1 cellular context compared by ENCODE assay signal in the genomic region with DNA sequence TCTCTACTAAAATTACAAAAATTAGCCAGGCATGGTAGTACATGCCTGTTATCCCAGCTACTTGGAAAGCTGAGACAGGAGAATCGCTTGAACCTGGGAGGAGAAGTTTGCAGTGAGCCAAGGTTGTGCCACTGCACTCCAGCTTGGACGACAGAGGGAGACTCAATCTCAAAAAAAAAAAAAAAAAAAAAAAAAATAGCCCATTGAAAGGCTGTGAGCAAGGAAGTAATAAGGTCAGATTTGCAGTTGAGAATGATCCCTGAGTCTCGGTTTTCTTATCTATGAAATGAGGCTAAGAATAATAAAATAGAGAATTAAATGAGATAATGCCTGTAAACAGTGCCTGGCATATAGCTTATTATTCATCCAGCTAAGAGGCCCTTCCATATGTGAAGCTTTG.
TF ChIP-seq lines count a peak whose summit lies in the region.

No MANE protein-coding gene starts in this region.

TF ChIP-seq in A549, 52 proteins besides CTCF, POLR2A, EP300 and RAD21:
- TF ChIP-seq JUN (IDR thresholded peaks at IDR 0.05) = no peak
- TF ChIP-seq, protein P1, sequence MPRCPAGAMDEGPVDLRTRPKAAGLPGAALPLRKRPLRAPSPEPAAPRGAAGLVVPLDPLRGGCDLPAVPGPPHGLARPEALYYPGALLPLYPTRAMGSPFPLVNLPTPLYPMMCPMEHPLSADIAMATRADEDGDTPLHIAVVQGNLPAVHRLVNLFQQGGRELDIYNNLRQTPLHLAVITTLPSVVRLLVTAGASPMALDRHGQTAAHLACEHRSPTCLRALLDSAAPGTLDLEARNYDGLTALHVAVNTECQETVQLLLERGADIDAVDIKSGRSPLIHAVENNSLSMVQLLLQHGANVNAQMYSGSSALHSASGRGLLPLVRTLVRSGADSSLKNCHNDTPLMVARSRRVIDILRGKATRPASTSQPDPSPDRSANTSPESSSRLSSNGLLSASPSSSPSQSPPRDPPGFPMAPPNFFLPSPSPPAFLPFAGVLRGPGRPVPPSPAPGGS (IDR thresholded peaks at IDR 0.05) = no peak
- no peak for TF ChIP-seq CBX8 (IDR thresholded peaks at IDR 0.05)
- TF ChIP-seq, protein P2, sequence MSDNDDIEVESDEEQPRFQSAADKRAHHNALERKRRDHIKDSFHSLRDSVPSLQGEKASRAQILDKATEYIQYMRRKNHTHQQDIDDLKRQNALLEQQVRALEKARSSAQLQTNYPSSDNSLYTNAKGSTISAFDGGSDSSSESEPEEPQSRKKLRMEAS (IDR thresholded peaks at IDR 0.05) = no peak
- no peak for TF ChIP-seq HEYL (CRISPR knock-in tag; IDR thresholded peaks at IDR 0.05)
- TF ChIP-seq HOXB13 (CRISPR knock-in tag; IDR thresholded peaks at IDR 0.05; ENCODE audit: low read depth) = no peak
- no peak for TF ChIP-seq CHD2 (IDR thresholded peaks at IDR 0.05; ENCODE audit: low read length, partially characterized antibody)
- no peak for TF ChIP-seq RARB (CRISPR knock-in tag; IDR thresholded peaks at IDR 0.05)
- no peak for TF ChIP-seq JUNB (IDR thresholded peaks at IDR 0.05)
- no peak for TF ChIP-seq MAFK (IDR thresholded peaks at IDR 0.05; ENCODE audit: partially characterized antibody)
- no peak for TF ChIP-seq NFE2L2 (conservative IDR thresholded peaks at IDR 0.05; ENCODE audit: low read length)
- no peak for TF ChIP-seq KDM5A (IDR thresholded peaks at IDR 0.05)
TF ChIP-seq in A549: peak in this region for 0.
